In genomic region chr1:28248273-28249012, GRCh38 we compare ENCODE assay signal across 1 cellular context.
A peak's percentile ranks its signal among the peaks of the same experiment; 100 is the strongest.
TF ChIP-seq lines count a peak whose summit lies in the region.

No MANE protein-coding gene starts in this region.

TF ChIP-seq in HepG2, 621 proteins besides CTCF, POLR2A, EP300 and RAD21 (continued from another document):
- TF ChIP-seq PAXIP1 (CRISPR knock-in tag; conservative IDR thresholded peaks at IDR 0.05) (0 out of 2 replicates have a peak, but pooled peaks have one; percentile 11), TCF12 (IDR thresholded peaks at IDR 0.05) (no peak), TCF12 (CRISPR knock-in tag; IDR thresholded peaks at IDR 0.05) (no peak), GLMP (CRISPR knock-in tag; IDR thresholded peaks at IDR 0.05; ENCODE audit: borderline replicate concordance) (no peak), ZNF781 (CRISPR knock-in tag; IDR thresholded peaks at IDR 0.05; ENCODE audit: borderline replicate concordance, not compliant biosample characterization) (no peak), ZNF260 (CRISPR knock-in tag; IDR thresholded peaks at IDR 0.05; ENCODE audit: borderline replicate concordance, low read depth) (no peak), ZNF18 (CRISPR knock-in tag; IDR thresholded peaks at IDR 0.05; ENCODE audit: insufficient replicate concordance) (no peak), MTERF4 (CRISPR knock-in tag; IDR thresholded peaks at IDR 0.05) (no peak), BRD4 (CRISPR knock-in tag; IDR thresholded peaks at IDR 0.05) (no peak), ARNTL (CRISPR knock-in tag; IDR thresholded peaks at IDR 0.05) (no peak), ZNF704 (CRISPR knock-in tag; IDR thresholded peaks at IDR 0.05; ENCODE audit: borderline replicate concordance) (no peak), ELF3 (CRISPR knock-in tag; IDR thresholded peaks at IDR 0.05) (peak; percentile 46), SRSF4 (IDR thresholded peaks at IDR 0.05; ENCODE audit: low read depth, low read length, poor library complexity, severe bottlenecking) (no peak), NCOA1 (CRISPR knock-in tag; IDR thresholded peaks at IDR 0.05) (no peak), FOXK1 (CRISPR knock-in tag; IDR thresholded peaks at IDR 0.05; ENCODE audit: borderline replicate concordance, low read depth) (no peak), GATAD1 (CRISPR knock-in tag; IDR thresholded peaks at IDR 0.05) (peak; percentile 16; the same call in 1 of the 2 replicates), CSRNP2 (CRISPR knock-in tag; conservative IDR thresholded peaks at IDR 0.05; ENCODE audit: low read depth) (no peak), LCORL (IDR thresholded peaks at IDR 0.05) (no peak), LCORL (CRISPR knock-in tag; IDR thresholded peaks at IDR 0.05) (peak; percentile 39; the same call in 1 of the 2 replicates), ZNF350 (CRISPR knock-in tag; IDR thresholded peaks at IDR 0.05; ENCODE audit: borderline replicate concordance, low read depth) (peak; percentile 27; the same call in 1 of the 2 replicates), ZNF331 (CRISPR knock-in tag; IDR thresholded peaks at IDR 0.05) (no peak), ZNF577 (CRISPR knock-in tag; IDR thresholded peaks at IDR 0.05; ENCODE audit: borderline replicate concordance, low read depth) (no peak), ZNF547 (CRISPR knock-in tag; IDR thresholded peaks at IDR 0.05) (0 out of 2 replicates have a peak, but pooled peaks have one; percentile 39), SIX1 (CRISPR knock-in tag; IDR thresholded peaks at IDR 0.05; ENCODE audit: borderline replicate concordance) (no peak), ZBTB8A (CRISPR knock-in tag; IDR thresholded peaks at IDR 0.05; ENCODE audit: borderline replicate concordance, low read depth) (no peak), AHR (CRISPR knock-in tag; IDR thresholded peaks at IDR 0.05) (no peak), SRF (IDR thresholded peaks at IDR 0.05; ENCODE audit: low read depth, low read length) (no peak), KDM6A (CRISPR knock-in tag; IDR thresholded peaks at IDR 0.05; ENCODE audit: low read depth) (0 out of 2 replicates have a peak, but pooled peaks have one; percentile 8), REPIN1 (CRISPR knock-in tag; IDR thresholded peaks at IDR 0.05; ENCODE audit: borderline replicate concordance, low read depth) (no peak), TBP (CRISPR knock-in tag; IDR thresholded peaks at IDR 0.05) (no peak), CC2D1A (CRISPR knock-in tag; IDR thresholded peaks at IDR 0.05) (no peak), CSRNP1 (CRISPR knock-in tag; IDR thresholded peaks at IDR 0.05) (no peak), TMF1 (CRISPR knock-in tag; IDR thresholded peaks at IDR 0.05; ENCODE audit: low read depth) (no peak), ZNF512 (CRISPR knock-in tag; IDR thresholded peaks at IDR 0.05) (0 out of 2 replicates have a peak, but pooled peaks have one; percentile 27), BCLAF1 (IDR thresholded peaks at IDR 0.05) (no peak), FOXJ3 (CRISPR knock-in tag; IDR thresholded peaks at IDR 0.05; ENCODE audit: borderline replicate concordance) (no peak), MEF2D (CRISPR knock-in tag; IDR thresholded peaks at IDR 0.05) (0 out of 2 replicates have a peak, but pooled peaks have one; percentile 42)
